In the genomic region with DNA sequence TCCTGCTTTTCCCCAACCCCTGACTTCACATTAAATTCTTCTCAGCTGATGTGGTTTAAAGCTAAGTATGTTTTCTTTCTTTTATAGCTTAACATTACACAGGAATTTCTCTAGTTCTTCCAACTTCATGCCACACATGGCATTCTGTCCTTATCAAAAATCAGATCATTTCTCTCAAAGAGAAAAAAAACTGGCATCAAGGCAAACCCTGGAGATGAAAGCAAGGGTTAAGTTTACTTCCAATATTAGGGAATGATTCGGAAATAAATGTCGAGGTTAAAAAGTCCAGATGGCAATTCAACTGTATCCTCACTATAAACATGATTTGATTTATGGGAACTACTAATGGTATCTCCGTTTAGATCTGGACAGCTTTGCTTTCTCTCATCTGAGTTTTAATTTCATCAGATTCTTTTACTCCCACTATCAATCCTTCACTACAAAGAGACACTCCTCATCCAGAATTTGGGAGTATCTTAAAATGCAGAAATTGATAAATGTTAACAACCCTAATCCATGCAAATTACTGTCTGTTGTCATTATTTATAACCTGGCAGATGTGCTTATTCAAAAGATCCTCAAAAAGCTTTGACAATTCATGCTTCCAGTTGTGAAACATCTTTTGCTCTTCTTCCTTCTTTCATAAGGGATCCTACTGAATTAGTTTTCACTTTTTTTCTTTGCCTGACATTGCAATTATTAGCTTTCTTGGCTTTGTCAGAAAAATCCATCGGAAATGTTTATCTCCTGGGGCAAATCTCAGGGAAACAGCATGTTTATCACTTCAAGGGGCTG, we compare ENCODE assay signal across 1 cellular context.
TF ChIP-seq lines count a peak whose summit lies in the region.

No MANE protein-coding gene starts in this region.

TF ChIP-seq in endothelial cell of umbilical vein, 7 proteins besides CTCF, POLR2A, EP300 and RAD21:
- TF ChIP-seq MYC (IDR thresholded peaks at IDR 0.05; ENCODE audit: low read depth, low read length) (no peak), EZH2 (IDR thresholded peaks at IDR 0.05; ENCODE audit: borderline replicate concordance, low read depth, low read length, severe bottlenecking) (no peak), FOS (IDR thresholded peaks at IDR 0.05; ENCODE audit: borderline replicate concordance, insufficient read depth, low read length) (no peak)
